In genomic region chr1:234322979-234323378, GRCh38 we compare ENCODE assay signal across 8 cellular contexts. TPM values are rescaled to one million over a fixed set of nuclear protein-coding genes. Genes with fewer than 3 reads are reported as not detected.
DNase-seq lines count a peak whose midpoint lies in the region; ATAC-seq, FAIRE-seq and TF ChIP-seq lines count a peak whose summit lies in the region.

No MANE protein-coding gene starts in this region.

- peaks cover 2% of the 10 kb centered on the region for H3K27me3 ChIP-seq in HL-60 (ENCODE audit: insufficient read depth, poor library complexity, severe bottlenecking)
- no peaks in the 10 kb centered on the region for H3K27me3 ChIP-seq in colonic mucosa
- H3K27me3 ChIP-seq in prostate gland (replicated peaks; ENCODE audit: insufficient read depth): no peaks in the 10 kb centered on the region

- H3K9me3 ChIP-seq in colonic mucosa: no peaks in the 10 kb centered on the region
- no peaks in the 10 kb centered on the region for H3K9me3 ChIP-seq in prostate gland

- no peaks in the 10 kb centered on the region for H3K36me3 ChIP-seq in colonic mucosa
- H3K36me3 ChIP-seq in prostate gland: no peaks in the 10 kb centered on the region

- no peak for ATAC-seq in GM19397 (IDR thresholded peaks at IDR 0.05; ENCODE audit: unreplicated experiment)

- no peak overlapping the region for H3K27ac ChIP-seq in HL-60 (replicated peaks)
- H3K27ac ChIP-seq in colonic mucosa: no peak overlapping the region
- H3K27ac ChIP-seq in prostate gland: no peak overlapping the region

- intact Hi-C loops in colonic mucosa (cut with DNase I) (no loop called here), prostate gland (cut with DNase I) (no loop called here)

- no peak overlapping the region for H3K9ac ChIP-seq in colonic mucosa (ENCODE audit: low read depth in 2 of 2, low read length in 2 of 2)

- H3K4me3 ChIP-seq in HL-60 (replicated peaks; ENCODE audit: insufficient read depth, low read length) (no peak overlapping the region), colonic mucosa (no peak overlapping the region), prostate gland (no peak overlapping the region)

- no peak for FAIRE-seq in D721Med (lab: Jason Lieb, UNC)

- H3K4me1 ChIP-seq in colonic mucosa (no peaks in the 10 kb centered on the region), prostate gland (replicated peaks) (no peaks in the 10 kb centered on the region)

- peak; percentile 23 for TF ChIP-seq CTCF in D721Med (IDR thresholded peaks at IDR 0.05; ENCODE audit: insufficient read depth, missing control alignments)
- TF ChIP-seq CTCF in HL-60 (IDR thresholded peaks at IDR 0.05; ENCODE audit: insufficient read depth, low read length): peak; percentile 39
- no peak for TF ChIP-seq CTCF in colonic mucosa (IDR thresholded peaks at IDR 0.05)
- peak in 3 of 4 experiments; percentile 13 to 41 (median 33) for TF ChIP-seq CTCF in prostate gland (IDR thresholded peaks at IDR 0.05)

- TF ChIP-seq POLR2A in prostate gland (IDR thresholded peaks at IDR 0.05): no peak

- DNase-seq in D721Med (ENCODE audit: insufficient read length, low spot score) (no peak), HL-60 (ENCODE audit: low read depth in 1 of 2, low spot score in 1 of 2) (peak; percentile 57 to 78), T-helper 1 cell (peak in 4 of 5 donors; percentile 34 to 62 (median 44)), colonic mucosa (peak; percentile 32), prostate gland (ENCODE audit: low spot score) (peak; percentile 49), mucosa of gallbladder (ENCODE audit: low spot score) (no peak), cerebellar nuclear complex (lab: John Stamatoyannopoulos, UW) (no peak)

- 40% methylated on average over 13 of the region's 13 CpGs for WGBS in prostate gland

RNA-seq across cellular contexts. Expression of gene COA6, which starts 50.3 kb away (rescaled TPM):
- total RNA-seq in colonic mucosa: 10 to 100 TPM; 33.9 to 64.5 TPM
- 10 to 100 TPM; 16.0 to 31.3 TPM for total RNA-seq in prostate gland
- total RNA-seq in mucosa of gallbladder: 34.4 TPM

Comparison
In these comparisons a context has a peak if more than half of its experiments do, and no peak if none do; other contexts are left out.
1. DNase-seq: peak in HL-60 (2 of 2), T-helper 1 cell (4 of 5), colonic mucosa (single experiment) and prostate gland (single experiment); none in D721Med (single experiment), mucosa of gallbladder (single experiment) and cerebellar nuclear complex (0 of 2).